ENCODE assay signal across 27 cellular contexts in the genomic region with DNA sequence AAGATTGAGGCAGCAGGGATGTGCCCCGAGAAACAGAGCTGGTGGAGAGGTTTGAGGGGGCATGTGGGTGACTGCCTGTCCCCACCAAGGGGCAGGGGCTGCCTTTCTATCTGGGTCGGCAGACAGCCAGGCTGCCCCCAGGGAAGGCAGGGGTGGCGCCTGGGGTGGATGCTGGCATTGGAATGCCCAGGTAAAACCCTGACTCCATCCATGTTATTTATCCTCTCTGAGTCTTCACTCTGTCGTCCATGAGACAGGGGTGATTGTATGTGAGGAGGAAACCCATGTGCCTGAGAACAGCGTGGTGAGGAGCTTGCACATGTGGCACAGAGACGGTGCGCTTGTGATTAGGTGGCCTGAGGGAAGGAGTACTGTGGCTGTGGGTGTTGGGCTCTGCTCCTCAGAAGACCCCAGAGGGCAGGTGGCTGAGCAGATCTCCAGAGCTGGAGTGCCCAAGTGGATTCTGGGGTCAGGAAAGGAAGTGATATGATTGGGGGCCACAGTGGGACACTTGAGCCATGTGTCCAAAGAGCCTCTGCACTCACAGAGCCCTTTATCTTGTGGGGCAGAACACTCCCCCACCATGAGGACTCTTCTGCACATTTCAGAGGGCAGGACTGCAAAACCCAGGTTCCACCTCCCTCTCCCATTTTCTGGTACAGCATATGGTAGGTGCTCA.
DNase-seq lines count a peak whose midpoint lies in the region; ATAC-seq and TF ChIP-seq lines count a peak whose summit lies in the region.
"Had no signal": no experiment of that assay in that cellular context is flagged by ENCODE, and none has a peak within 500 bp of the region (broad histone marks: within the 10 kb centered on the region; RNA-seq: fewer than 3 reads in every experiment).

No MANE protein-coding gene starts in this region.

- H3K4me1 Mint-ChIP-seq in glutamatergic neuron (ENCODE audit: low read depth, unreplicated experiment), result peaks cover 4% of the 10 kb centered on the region
- H3K4me1 Mint-ChIP-seq in osteocyte (ENCODE audit: unreplicated experiment), result no peaks in the 10 kb centered on the region
- no peaks in the 10 kb centered on the region for H3K4me1 Mint-ChIP-seq in stimulated activated naive B cell treated with anti-CD40 and anti-IgM and Interleukin-4, amounts not matched to agents 10 μg/mL and 1 μg/mL and 100 μg/mL, for 72 hours
- H3K4me1 Mint-ChIP-seq: activated T-helper 17 cell treated with anti-CD3 and anti-CD28 coated beads, Interleukin-2, amount 50 U/mL, for 72 hours; endodermal cell; naive B cell had no signal

- peaks cover 6% of the 10 kb centered on the region for H3K9me3 Mint-ChIP-seq in glutamatergic neuron (ENCODE audit: unreplicated experiment)
- no peaks in the 10 kb centered on the region for H3K9me3 Mint-ChIP-seq in osteocyte (ENCODE audit: unreplicated experiment)
- H3K9me3 Mint-ChIP-seq in stimulated activated naive B cell treated with anti-CD40 and anti-IgM and Interleukin-4, amounts not matched to agents 10 μg/mL and 1 μg/mL and 100 μg/mL, for 72 hours, result no peaks in the 10 kb centered on the region
- H3K9me3 Mint-ChIP-seq: activated naive CD4-positive, alpha-beta T cell treated with anti-CD3 and anti-CD28 coated beads, Interleukin-2, amount 50 U/mL, for 72 hours; activated T-helper 17 cell treated with anti-CD3 and anti-CD28 coated beads, Interleukin-2, amount 50 U/mL, for 72 hours; dendritic cell treated with granulocyte-macrophage colony-stimulating factor and Interleukin-4, amounts not matched to agents 40 ng/mL and 50 ng/mL, for 4 days; endodermal cell; GM23338; HFFc6; naive B cell had no signal

- H3K4me3 Mint-ChIP-seq in glutamatergic neuron (ENCODE audit: unreplicated experiment) (no peak overlapping the region), osteocyte (ENCODE audit: unreplicated experiment) (no peak overlapping the region)
- no peak overlapping the region for H3K4me3 Mint-ChIP-seq in stimulated activated naive B cell treated with anti-CD40 and anti-IgM and Interleukin-4, amounts not matched to agents 10 μg/mL and 1 μg/mL and 100 μg/mL, for 72 hours
- H3K4me3 Mint-ChIP-seq: activated T-helper 17 cell treated with anti-CD3 and anti-CD28 coated beads, Interleukin-2, amount 50 U/mL, for 72 hours; dendritic cell treated with granulocyte-macrophage colony-stimulating factor and Interleukin-4, amounts not matched to agents 40 ng/mL and 50 ng/mL, for 4 days; endodermal cell; GM23338; HFFc6; naive B cell had no signal

- H3K36me3 Mint-ChIP-seq in glutamatergic neuron (ENCODE audit: unreplicated experiment), result no peaks in the 10 kb centered on the region
- no peaks in the 10 kb centered on the region for H3K36me3 Mint-ChIP-seq in osteocyte (ENCODE audit: unreplicated experiment)
- H3K36me3 Mint-ChIP-seq in stimulated activated naive B cell treated with anti-CD40 and anti-IgM and Interleukin-4, amounts not matched to agents 10 μg/mL and 1 μg/mL and 100 μg/mL, for 72 hours, result no peaks in the 10 kb centered on the region
- H3K36me3 Mint-ChIP-seq: activated naive CD4-positive, alpha-beta T cell treated with anti-CD3 and anti-CD28 coated beads, Interleukin-2, amount 50 U/mL, for 72 hours; naive B cell had no signal

- H3K27ac Mint-ChIP-seq in glutamatergic neuron (ENCODE audit: unreplicated experiment), result no peak overlapping the region
- H3K27ac Mint-ChIP-seq in osteocyte (ENCODE audit: unreplicated experiment), result no peak overlapping the region
- H3K27ac Mint-ChIP-seq in stimulated activated naive B cell treated with anti-CD40 and anti-IgM and Interleukin-4, amounts not matched to agents 10 μg/mL and 1 μg/mL and 100 μg/mL, for 72 hours, result no peak overlapping the region
- H3K27ac Mint-ChIP-seq: activated naive CD4-positive, alpha-beta T cell treated with anti-CD3 and anti-CD28 coated beads, Interleukin-2, amount 50 U/mL, for 72 hours; activated T-helper 17 cell treated with anti-CD3 and anti-CD28 coated beads, Interleukin-2, amount 50 U/mL, for 72 hours; dendritic cell treated with granulocyte-macrophage colony-stimulating factor and Interleukin-4, amounts not matched to agents 40 ng/mL and 50 ng/mL, for 4 days; endodermal cell; GM23338; HFFc6; naive B cell had no signal

- peaks cover 5% of the 10 kb centered on the region for H3K27me3 Mint-ChIP-seq in glutamatergic neuron (ENCODE audit: unreplicated experiment)
- peaks cover 5% of the 10 kb centered on the region for H3K27me3 Mint-ChIP-seq in osteocyte (ENCODE audit: unreplicated experiment)
- no peaks in the 10 kb centered on the region for H3K27me3 Mint-ChIP-seq in stimulated activated naive B cell treated with anti-CD40 and anti-IgM and Interleukin-4, amounts not matched to agents 10 μg/mL and 1 μg/mL and 100 μg/mL, for 72 hours
- H3K27me3 Mint-ChIP-seq: activated T-helper 17 cell treated with anti-CD3 and anti-CD28 coated beads, Interleukin-2, amount 50 U/mL, for 72 hours; dendritic cell treated with granulocyte-macrophage colony-stimulating factor and Interleukin-4, amounts not matched to agents 40 ng/mL and 50 ng/mL, for 4 days; naive B cell had no signal

- DNase-seq in activated CD8-positive, alpha-beta memory T cell treated with anti-CD3 and anti-CD28 coated beads for 24 hours, result peak; percentile 24
- DNase-seq in activated CD8-positive, alpha-beta memory T cell treated with anti-CD3 and anti-CD28 coated beads, Interleukin-2, amount 50 U/mL, for 48 hours, result no peak
- DNase-seq in GF-D8 (lab: John Stamatoyannopoulos, UW) (peak; percentile 16), glutamatergic neuron (peak; percentile 7), osteocyte (ENCODE audit: extremely low spot score, unreplicated experiment) (peak; percentile 76), SHP77 treated with DMSO at 0.1 percent for 48 hours (lab: John Stamatoyannopoulos, UW) (no peak)
- DNase-seq in stimulated activated naive B cell treated with anti-CD40 and anti-IgM and Interleukin-4, amounts not matched to agents 10 μg/mL and 1 μg/mL and 100 μg/mL, for 72 hours, result no peak
- DNase-seq: DMS153; foreskin keratinocyte; HFFc6; mesendoderm; naive B cell; NCI-H1694; NCI-H2171; occipital lobe; retina; stimulated activated CD4-positive, alpha-beta T cell treated with anti-CD3 and anti-CD28 coated beads, Interleukin-2, amount 100 ng/mL, for 24 hours; substantia nigra; upper lobe of right lung had no signal

- ATAC-seq in GM18517 (IDR thresholded peaks at IDR 0.05; ENCODE audit: unreplicated experiment), result no peak
- ATAC-seq in stimulated activated naive B cell treated with anti-CD40 and anti-IgM and Interleukin-4, amounts not matched to agents 10 μg/mL and 1 μg/mL and 100 μg/mL, for 72 hours (replicated peaks), result no peak
- ATAC-seq: activated CD4-positive, CD25-positive, alpha-beta regulatory T cell treated with anti-CD3 and anti-CD28 coated beads, Interleukin-2, amount 50 U/mL, for 24 hours; activated naive CD4-positive, alpha-beta T cell treated with anti-CD3 and anti-CD28 coated beads, Interleukin-2, amount 50 U/mL, for 72 hours; activated T-helper 17 cell treated with anti-CD3 and anti-CD28 coated beads, Interleukin-2, amount 50 U/mL, for 72 hours; esophagus mucosa; upper lobe of right lung had no signal

- TF ChIP-seq CTCF in glutamatergic neuron (IDR thresholded peaks at IDR 0.05; ENCODE audit: partially characterized antibody, unreplicated experiment) (no peak), osteocyte (IDR thresholded peaks at IDR 0.05) (no peak)

Comparison
In these comparisons a context has a peak if more than half of its experiments do, and no peak if none do; other contexts are left out.
1. DNase-seq: peak in activated CD8-positive, alpha-beta memory T cell treated with anti-CD3 and anti-CD28 coated beads for 24 hours (single experiment), GF-D8 (single experiment), glutamatergic neuron (single experiment) and osteocyte (single experiment); none in activated CD8-positive, alpha-beta memory T cell treated with anti-CD3 and anti-CD28 coated beads, Interleukin-2, amount 50 U/mL, for 48 hours (single experiment), stimulated activated naive B cell treated with anti-CD40 and anti-IgM and Interleukin-4, amounts not matched to agents 10 μg/mL and 1 μg/mL and 100 μg/mL, for 72 hours (single experiment) and SHP77 treated with DMSO at 0.1 percent for 48 hours (single experiment).